7 cellular contexts compared by ENCODE assay signal in the genomic region with DNA sequence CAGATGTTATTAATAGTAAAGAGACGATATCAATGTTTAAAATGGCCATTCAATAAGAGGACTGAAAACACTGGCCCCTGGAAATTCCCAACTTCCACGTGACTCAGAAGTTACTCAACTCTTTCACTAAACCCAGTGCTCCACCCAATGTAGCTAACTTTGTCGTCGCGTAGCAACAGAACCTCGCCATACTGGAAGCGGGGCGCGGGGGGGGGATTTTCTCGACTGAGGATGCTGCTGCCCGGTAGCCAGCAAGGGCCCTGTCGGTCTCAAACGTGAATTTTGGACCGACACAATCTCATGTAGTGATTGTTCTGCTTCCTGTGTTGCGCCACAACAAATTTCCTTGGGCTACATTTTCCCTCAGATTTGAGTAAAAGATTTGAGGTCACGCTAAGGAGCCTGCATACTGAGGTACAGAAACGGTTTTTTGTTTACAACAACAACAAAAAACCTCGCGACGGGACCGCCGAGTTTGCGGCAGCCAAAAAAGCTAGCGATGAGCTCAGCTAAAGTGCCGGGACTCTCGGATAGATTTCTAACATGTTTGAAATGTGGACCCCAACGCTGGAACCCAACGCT. TPM values are rescaled to one million over a fixed set of nuclear protein-coding genes. Genes with fewer than 3 reads are reported as not detected.
DNase-seq lines count a peak whose midpoint lies in the region; ATAC-seq lines count a peak whose summit lies in the region.

No MANE protein-coding gene starts in this region.

- DNase-seq in NCI-H460 (ENCODE audit: extremely low read depth, low read depth): peak; percentile 94
- DNase-seq in activated CD4-positive, alpha-beta T cell treated with anti-CD3 and anti-CD28 coated beads, Interleukin-2, amount 10 ng/mL, durations not matched to agents 7 days and 5 days: peak; percentile 82
- DNase-seq in dedifferentiated amniotic fluid mesenchymal stem cell (ENCODE audit: extremely low spot score): peak; percentile 98
- DNase-seq in left kidney (ENCODE audit: low read depth, low spot score): peak; percentile 97
- DNase-seq in stimulated activated CD4-positive, alpha-beta T cell treated with anti-CD3 and anti-CD28 coated beads, Interleukin-1b, Interleukin-23, amount 100 ng/mL, for 48 hours: peak; percentile 82

- peak overlapping the region; percentile 94 for H3K4me3 Mint-ChIP-seq in activated CD4-positive, alpha-beta T cell treated with anti-CD3 and anti-CD28 coated beads, Interleukin-2, amount 10 ng/mL, durations not matched to agents 7 days and 5 days

- ATAC-seq in GM18498 (IDR thresholded peaks at IDR 0.05; ENCODE audit: unreplicated experiment) (peak; percentile 35), HG03045 (IDR thresholded peaks at IDR 0.05; ENCODE audit: unreplicated experiment) (peak; percentile 34)

- POLR2A ChIA-PET in activated CD4-positive, alpha-beta T cell treated with anti-CD3 and anti-CD28 coated beads, Interleukin-2, amount 10 ng/mL, durations not matched to agents 7 days and 5 days (lab: Charles Lee): interaction anchor here (0.6 to 1.7 kb wide), 3 partner anchors 73 to 199 kb away, joined by 4 to 5 read pairs (median 5); no protein-coding TSS in a partner anchor

- H3K27me3 Mint-ChIP-seq in activated CD4-positive, alpha-beta T cell treated with anti-CD3 and anti-CD28 coated beads, Interleukin-2, amount 10 ng/mL, durations not matched to agents 7 days and 5 days: peaks cover 9% of the 10 kb centered on the region

- H3K36me3 Mint-ChIP-seq in activated CD4-positive, alpha-beta T cell treated with anti-CD3 and anti-CD28 coated beads, Interleukin-2, amount 10 ng/mL, durations not matched to agents 7 days and 5 days (ENCODE audit: low read depth): peaks cover 13% of the 10 kb centered on the region

- H3K9me3 Mint-ChIP-seq in activated CD4-positive, alpha-beta T cell treated with anti-CD3 and anti-CD28 coated beads, Interleukin-2, amount 10 ng/mL, durations not matched to agents 7 days and 5 days: no peaks in the 10 kb centered on the region

- CTCF ChIA-PET in activated CD4-positive, alpha-beta T cell treated with anti-CD3 and anti-CD28 coated beads, Interleukin-2, amount 10 ng/mL, durations not matched to agents 7 days and 5 days (lab: Charles Lee): interaction anchor here (0.6 to 1.9 kb wide), 22 partner anchors 8 to 235 kb away, joined by 3 to 7 read pairs (median 4); no protein-coding TSS in a partner anchor

- peak overlapping the region; percentile 100 for H3K27ac Mint-ChIP-seq in activated CD4-positive, alpha-beta T cell treated with anti-CD3 and anti-CD28 coated beads, Interleukin-2, amount 10 ng/mL, durations not matched to agents 7 days and 5 days

- H3K4me1 Mint-ChIP-seq in activated CD4-positive, alpha-beta T cell treated with anti-CD3 and anti-CD28 coated beads, Interleukin-2, amount 10 ng/mL, durations not matched to agents 7 days and 5 days: peaks cover 40% of the 10 kb centered on the region

RNA-seq across cellular contexts. Expression of a gene that starts 1.0 kb away (rescaled TPM):
- 13.0 and 13.8 TPM in 2 replicates for total RNA-seq in NCI-H460 (2014; rRNA removed; shearing (Covaris generic))
- 11.1 and 16.7 TPM in 2 replicates for polyA plus RNA-seq in NCI-H460 (2014; cell fraction: nucleus; rRNA removed)
- total RNA-seq in activated CD4-positive, alpha-beta T cell treated with anti-CD3 and anti-CD28 coated beads, Interleukin-2, amount 10 ng/mL, durations not matched to agents 7 days and 5 days: 10 to 100 TPM; 13.6 to 16.1 TPM

RNA-seq across cellular contexts. Expression of a gene that starts 35.3 kb away (rescaled TPM):
- not detected in 2 replicates for total RNA-seq in NCI-H460 (2014; rRNA removed; shearing (Covaris generic))
- polyA plus RNA-seq in NCI-H460 (2014; cell fraction: nucleus; rRNA removed): not detected in 2 replicates
- not detected for total RNA-seq in activated CD4-positive, alpha-beta T cell treated with anti-CD3 and anti-CD28 coated beads, Interleukin-2, amount 10 ng/mL, durations not matched to agents 7 days and 5 days

Comparison
In these comparisons a context has a peak if more than half of its experiments do, and no peak if none do; other contexts are left out.
1. Peak in every context shown above with its lines: DNase-seq and ATAC-seq.